Comparison of ENCODE assay signal across 1 cellular context in genomic region chr14:94747153-94747552, GRCh38. TPM values are rescaled to one million over a fixed set of nuclear protein-coding genes. Genes with fewer than 3 reads are reported as not detected.
"Had no signal": no experiment of that assay in that cellular context is flagged by ENCODE, and none has a peak within 500 bp of the region (broad histone marks: within the 10 kb centered on the region; RNA-seq: fewer than 3 reads in every experiment).

No MANE protein-coding gene starts in this region.

RNA-seq across cellular contexts. Expression of gene GSC, which starts 22.8 kb away (rescaled TPM):
- total RNA-seq: MCF 10A had no signal
